8 cellular contexts compared by ENCODE assay signal in genomic region chr11:35142481-35143207, GRCh38. TPM values are rescaled to one million over a fixed set of nuclear protein-coding genes. Genes with fewer than 3 reads are reported as not detected.
DNase-seq lines count a peak whose midpoint lies in the region; ATAC-seq, FAIRE-seq and TF ChIP-seq lines count a peak whose summit lies in the region.

No MANE protein-coding gene starts in this region.

- DNase-seq in CD8-positive, alpha-beta T cell, result peak in 2 of 7 experiments; percentile 43 to 69
- DNase-seq in NAMALWA (ENCODE audit: low spot score) (peak; percentile 20), GM12878 (ENCODE audit: low read depth, low spot score) (no peak), natural killer cell (no peak), ovary (no peak), DMS114 treated with DMSO at 0.1 percent for 48 hours (lab: John Stamatoyannopoulos, UW; ENCODE audit: unreplicated experiment) (no peak), SHP77 (lab: John Stamatoyannopoulos, UW) (no peak), NCI-H2227 (lab: John Stamatoyannopoulos, UW; ENCODE audit: unreplicated experiment) (no peak)

- no peaks in the 10 kb centered on the region for H3K27me3 Mint-ChIP-seq in CD8-positive, alpha-beta T cell (ENCODE audit: low read depth)
- peaks cover 0 to 3% of the 10 kb centered on the region in 2 donors for H3K27me3 Mint-ChIP-seq in natural killer cell (ENCODE audit: low read depth in 2 of 2)

- peak overlapping the region; percentile 46 for H3K4me3 ChIP-seq in CD8-positive, alpha-beta T cell (ENCODE audit: low read depth, low read length)
- peak overlapping the region; percentile 56 for H3K4me3 ChIP-seq in GM12878
- H3K4me3 ChIP-seq in ovary, result no peak overlapping the region

- no peaks in the 10 kb centered on the region for H3K27me3 ChIP-seq in CD8-positive, alpha-beta T cell (ENCODE audit: insufficient read depth, low read length)
- H3K27me3 ChIP-seq in GM12878 (replicated peaks in 1 of 2; ENCODE audit: control insufficient read depth in 2 of 2, insufficient read depth in 2 of 2, low read length in 1 of 2) (no peaks in the 10 kb centered on the region), ovary (no peaks in the 10 kb centered on the region)

- TF ChIP-seq CTCF in CD8-positive, alpha-beta T cell (IDR thresholded peaks at IDR 0.05), result no peak
- TF ChIP-seq CTCF in GM12878 (IDR thresholded peaks at IDR 0.05 in 2 of 3, conservative IDR thresholded peaks at IDR 0.05 in 1 of 3; ENCODE audit: control insufficient read depth in 2 of 3, extremely low read depth in 1 of 3, insufficient read depth in 1 of 3, low read depth in 3 of 3, low read length in 3 of 3) (peak; percentile 14 to 35 (median 32); a peak in 3 of 6 replicates), natural killer cell (IDR thresholded peaks at IDR 0.05) (no peak), ovary (IDR thresholded peaks at IDR 0.05) (no peak)

- in situ Hi-C loops in GM12878 (cut with MboI), result loop anchor here (5.0 kb wide), 1 partner anchor 130 kb away; no protein-coding TSS in a partner anchor

- peak overlapping the region; percentile 90 for H3K4me2 ChIP-seq in GM12878 (ENCODE audit: control insufficient read depth, insufficient read depth)

- WGBS in GM12878 (ENCODE audit: insufficient coverage, insufficient replicate concordance, low lambda C conversion rate, missing lambda C conversion rate), result 18% methylated on average over 3 of the region's 3 CpGs
- WGBS in ovary, 3 donors, result 90 to 96% (median 96%) methylated on average over 3 of the region's 3 CpGs

- no peaks in the 10 kb centered on the region for H3K9me3 Mint-ChIP-seq in CD8-positive, alpha-beta T cell
- no peaks in the 10 kb centered on the region for H3K9me3 Mint-ChIP-seq in natural killer cell

- no peaks in the 10 kb centered on the region; the same call in 1 of the 2 replicates for H4K20me1 ChIP-seq in GM12878 (ENCODE audit: control insufficient read depth, insufficient read depth)

- H3K27ac Mint-ChIP-seq in CD8-positive, alpha-beta T cell, result peak overlapping the region; percentile 98
- H3K27ac Mint-ChIP-seq in natural killer cell, result peak overlapping the region; percentile 51 to 86

- SMC1A ChIA-PET in GM12878 (lab: Charles Lee; ENCODE audit: uncharacterized antibody, unreplicated experiment), result interaction anchor here (1.0 to 4.4 kb wide), 7 partner anchors 17 to 140 kb away, joined by 3 to 47 read pairs (median 4); no protein-coding TSS in a partner anchor

- ATAC-seq in CD8-positive, alpha-beta T cell, result no peak
- ATAC-seq in GM12878, result peak; percentile 6; the same call in 1 of the 3 replicates
- no peak for ATAC-seq in natural killer cell

- peak; percentile 44 for TF ChIP-seq RAD21 in GM12878 (IDR thresholded peaks at IDR 0.05; ENCODE audit: insufficient read depth, low read depth, low read length)

- H3K36me3 Mint-ChIP-seq in CD8-positive, alpha-beta T cell, result peaks cover 67% of the 10 kb centered on the region
- H3K36me3 Mint-ChIP-seq in natural killer cell, result no peaks in the 10 kb centered on the region

- POLR2A ChIA-PET in CD8-positive, alpha-beta T cell (lab: Charles Lee), result interaction anchor here (1.6 to 2.3 kb wide), 2 partner anchors 17 to 29 kb away, joined by 3 to 13 read pairs; no protein-coding TSS in a partner anchor
- POLR2A ChIA-PET in GM12878 (lab: Charles Lee), result interaction anchor here (1.4 kb wide), 1 partner anchor 106 kb away, joined by 4 read pairs; no protein-coding TSS in a partner anchor

- peaks cover 76% of the 10 kb centered on the region for H3K4me1 Mint-ChIP-seq in CD8-positive, alpha-beta T cell (ENCODE audit: low read depth)
- H3K4me1 Mint-ChIP-seq in natural killer cell, result peaks cover 83 to 94% of the 10 kb centered on the region in 2 donors

- CTCF ChIA-PET in CD8-positive, alpha-beta T cell (lab: Charles Lee), result interaction anchor here (0.6 to 10.9 kb wide), 5 partner anchors 23 to 167 kb away, joined by 3 to 92 read pairs (median 4); no protein-coding TSS in a partner anchor
- CTCF ChIA-PET in GM12878 (lab: Yijun Ruan, JAX), result interaction anchor here (0.7 to 10.3 kb wide), 8 partner anchors 15 to 216 kb away, joined by 3 to 111 read pairs (median 3); no protein-coding TSS in a partner anchor

- H3K27ac ChIP-seq in CD8-positive, alpha-beta T cell (ENCODE audit: low read depth, low read length), result peak overlapping the region; percentile 54
- peak overlapping the region; percentile 54; the same call in 1 of the 2 replicates for H3K27ac ChIP-seq in GM12878 (ENCODE audit: control insufficient read depth, insufficient read depth)
- no peak overlapping the region for H3K27ac ChIP-seq in ovary

- TF ChIP-seq POLR2A in GM12878 (IDR thresholded peaks at IDR 0.05; ENCODE audit: low read depth, low read length) (no peak), ovary (IDR thresholded peaks at IDR 0.05) (no peak)

- peaks cover 77% of the 10 kb centered on the region for H3K79me2 ChIP-seq in GM12878 (ENCODE audit: control insufficient read depth, insufficient read depth, low read length)

- intact Hi-C loops in CD8-positive, alpha-beta T cell (cut with DNase I, micrococcal nuclease), result loop anchor here (5.0 kb wide), 5 partner anchors 95 to 250 kb away; partner anchors contain the start of genes APIP (in 2 of the 2) and PDHX (in 2 of the 2)
- intact Hi-C loops in GM12878 (cut with micrococcal nuclease; ENCODE audit: unreplicated experiment) (loop anchor here (1.0 to 5.0 kb wide), 2 partner anchors 102 to 215 kb away; no protein-coding TSS in a partner anchor), natural killer cell (cut with micrococcal nuclease) (loop anchor here (5.0 kb wide), 2 partner anchors 95 to 145 kb away; no protein-coding TSS in a partner anchor), ovary (cut with DNase I) (no loop called here)

- H3K4me1 ChIP-seq in CD8-positive, alpha-beta T cell (ENCODE audit: insufficient read depth, low read length), result peaks cover 65% of the 10 kb centered on the region
- H3K4me1 ChIP-seq in GM12878 (ENCODE audit: control insufficient read depth, insufficient read depth, low read length), result peaks cover 62% of the 10 kb centered on the region
- peaks cover 4% of the 10 kb centered on the region for H3K4me1 ChIP-seq in ovary (ENCODE audit: insufficient read depth)

- TF ChIP-seq EP300 in GM12878 (IDR thresholded peaks at IDR 0.05; ENCODE audit: borderline replicate concordance in 1 of 2, control insufficient read depth in 1 of 2, low read depth in 2 of 2, low read length in 2 of 2) (no peak), ovary (IDR thresholded peaks at IDR 0.05) (no peak)

- H3K9ac ChIP-seq in GM12878 (ENCODE audit: control insufficient read depth, insufficient read depth, low read length), result peak overlapping the region; percentile 17; the same call in 1 of the 2 replicates

- no peak overlapping the region for H2AFZ ChIP-seq in GM12878 (ENCODE audit: control insufficient read depth, low read depth, low read length)

- H3K36me3 ChIP-seq in CD8-positive, alpha-beta T cell (ENCODE audit: insufficient read depth, low read length), result peaks cover 7% of the 10 kb centered on the region
- H3K36me3 ChIP-seq in GM12878 (ENCODE audit: control insufficient read depth in 2 of 2, insufficient read depth in 2 of 2, low read length in 1 of 2), result no peaks in the 10 kb centered on the region
- no peaks in the 10 kb centered on the region for H3K36me3 ChIP-seq in ovary

- BruUV-seq in GM12878 (replicated peaks; lab: Mats Ljungman, UMichigan), result no TSS peak

- no peaks in the 10 kb centered on the region for H3K9me3 ChIP-seq in CD8-positive, alpha-beta T cell (ENCODE audit: low read length)
- H3K9me3 ChIP-seq in GM12878 (replicated peaks; ENCODE audit: control insufficient read depth, insufficient read depth, low read length) (no peaks in the 10 kb centered on the region), ovary (no peaks in the 10 kb centered on the region)

- H3K4me3 Mint-ChIP-seq in CD8-positive, alpha-beta T cell, result peak overlapping the region; percentile 90
- H3K4me3 Mint-ChIP-seq in natural killer cell, result peak overlapping the region; percentile 65

- RAD21 ChIA-PET in GM12878 (lab: Charles Lee; ENCODE audit: unreplicated experiment), result interaction anchor here (0.8 to 5.0 kb wide), 6 partner anchors 14 to 216 kb away, joined by 3 to 40 read pairs (median 4); no protein-coding TSS in a partner anchor

- FAIRE-seq in GM12878 (lab: Jason Lieb, UNC), result no peak

TF ChIP-seq in GM12878, 131 proteins besides CTCF, POLR2A, EP300 and RAD21 (continues in another document):
- no peak for TF ChIP-seq ASH2L (IDR thresholded peaks at IDR 0.05; ENCODE audit: borderline replicate concordance, low read depth)

RNA-seq across cellular contexts. Expression of gene CD44, which starts 3.7 kb away (rescaled TPM):
- total RNA-seq in CD8-positive, alpha-beta T cell, result 1,000 to 10,000 TPM; 1,070 to 1,104 TPM
- total RNA-seq in GM12878 (2013; cell fraction: nucleolus; rRNA removed), result 514 and 528 TPM in 2 replicates
- total RNA-seq in GM12878 (2014; rRNA removed) (92.1 and 101 TPM in 2 replicates), GM12878 (2014; rRNA removed; fragmentation: Illumina TruSeq; extraction: Trizol) (133 and 148 TPM in 2 replicates), GM12878 (2021) (293 and 295 TPM in 2 replicates), natural killer cell (100 to 1,000 TPM; 354 to 638 (median 490) TPM), ovary (10 to 100 TPM; 16.5 to 62.1 (median 26.0) TPM)
- 121 TPM for polyA plus RNA-seq in GM12878 (2011; ENCODE audit: low read depth)
- polyA plus RNA-seq in GM12878 (2011; rRNA removed) (190 and 193 TPM in 2 replicates), GM12878 (2014; fragmentation: Illumina TruSeq; extraction: Trizol) (264 and 295 TPM in 2 replicates), GM12878 (2014; fragmentation: Nextera tagmentation; extraction: Ambion mirVana) (10 to 100 TPM; 57.1 to 65.3 TPM), GM12878 (2014; rRNA removed) (188 and 201 TPM in 2 replicates), GM12878 (2016; fragmentation: Nextera tagmentation; extraction: Ambion mirVana) (100 to 1,000 TPM in 1 of 2 experiments, 10 to 100 TPM in 1; 95.6 to 108 TPM), ovary (100 to 1,000 TPM in 1 of 2 donors, 1 to 10 TPM in 1; 8.3 to 330 TPM)
- polyA plus RNA-seq in GM12878 (2011; cell fraction: cytosol; rRNA removed), result 279 and 303 TPM in 2 replicates
- 148 and 190 TPM in 2 replicates for polyA plus RNA-seq in GM12878 (2011; cell fraction: nucleus; rRNA removed)
- polyA plus RNA-seq in GM12878 (2012), result 190 and 271 TPM in 2 replicates
- 318 and 386 TPM in 2 replicates for polyA minus RNA-seq in GM12878 (2011; rRNA and poly(A)+ RNA removed)
- 126 and 137 TPM in 2 replicates for polyA minus RNA-seq in GM12878 (2011; cell fraction: cytosol; rRNA and poly(A)+ RNA removed)
- 179 and 299 TPM in 2 replicates for polyA minus RNA-seq in GM12878 (2011; cell fraction: nucleus; rRNA and poly(A)+ RNA removed)

Comparison
In these comparisons a context has a peak if more than half of its experiments do, and no peak if none do; other contexts are left out.
1. H3K27ac ChIP-seq: peak in CD8-positive, alpha-beta T cell (single experiment) and GM12878 (single experiment); none in ovary (0 of 2).
2. CTCF ChIP-seq: peak in GM12878 (3 of 3); none in CD8-positive, alpha-beta T cell (single experiment), natural killer cell (single experiment) and ovary (0 of 3).
3. intact Hi-C loops: an anchor here in CD8-positive, alpha-beta T cell (5.0 kb wide), GM12878 (1.0 to 5.0 kb wide) and natural killer cell (5.0 kb wide); none called in ovary.